15 cellular contexts compared by ENCODE assay signal in genomic region chr4:132001542-132001941, GRCh38.
DNase-seq lines count a peak whose midpoint lies in the region; ATAC-seq, FAIRE-seq and TF ChIP-seq lines count a peak whose summit lies in the region.
"Had no signal": no experiment of that assay in that cellular context is flagged by ENCODE, and none has a peak within 500 bp of the region (broad histone marks: within the 10 kb centered on the region; RNA-seq: fewer than 3 reads in every experiment).

No MANE protein-coding gene starts in this region.

- no peaks in the 10 kb centered on the region for H3K79me2 ChIP-seq in mammary epithelial cell (ENCODE audit: insufficient read depth, low read length)
- H3K79me2 ChIP-seq in keratinocyte (ENCODE audit: control insufficient read depth, insufficient read depth, low read length): no peaks in the 10 kb centered on the region
- H3K79me2 ChIP-seq in hepatocyte: no peaks in the 10 kb centered on the region

- CTCF ChIA-PET in BJ (lab: Yijun Ruan, JAX) (no interaction called here), mammary epithelial cell (lab: Charles Lee; ENCODE audit: low non-redundant PET) (no interaction called here)

- 54% methylated on average over 4 of the region's 4 CpGs for WGBS in mammary epithelial cell (ENCODE audit: low coverage, missing lambda C conversion rate)
- WGBS in hepatocyte (ENCODE audit: low lambda C conversion rate, missing lambda C conversion rate): 90% methylated on average over 4 of the region's 4 CpGs

- POLR2A ChIA-PET in BJ (lab: Charles Lee): no interaction called here

- no TSS peak for BruUV-seq in mammary epithelial cell (replicated peaks; lab: Mats Ljungman, UMichigan)

- H3K9me1 ChIP-seq in keratinocyte (ENCODE audit: control insufficient read depth, extremely low read depth, insufficient read depth, low read length): no peaks in the 10 kb centered on the region

- H3K4me1 ChIP-seq in mammary epithelial cell (ENCODE audit: insufficient read depth, low read length) (peaks cover 3% of the 10 kb centered on the region), keratinocyte (ENCODE audit: control insufficient read depth, extremely low read depth, insufficient read depth, low read length) (peaks cover 8% of the 10 kb centered on the region), hepatocyte (ENCODE audit: insufficient read depth) (no peaks in the 10 kb centered on the region)
- H3K4me1 ChIP-seq: esophagus squamous epithelium, lower lobe of right lung had no signal

- H3K9me2 ChIP-seq in hepatocyte (replicated peaks; ENCODE audit: insufficient read depth): no peaks in the 10 kb centered on the region

- H3K27ac ChIP-seq in mammary epithelial cell (ENCODE audit: insufficient read depth, low read depth, low read length) (peak overlapping the region; percentile 82), keratinocyte (ENCODE audit: control insufficient read depth, insufficient read depth, low read length) (peak overlapping the region; percentile 27), hepatocyte (no peak overlapping the region)
- H3K27ac ChIP-seq: esophagus squamous epithelium, lower lobe of right lung, PC-9 had no signal

- ATAC-seq in HG02588 (IDR thresholded peaks at IDR 0.05; ENCODE audit: unreplicated experiment): no peak
- ATAC-seq: activated CD8-positive, alpha-beta T cell treated with anti-CD3 and anti-CD28 coated beads, Interleukin-2, amount 10 ng/mL, durations not matched to agents 7 days and 5 days; lower lobe of right lung; naive thymus-derived CD8-positive, alpha-beta T cell had no signal

- TF ChIP-seq CTCF in BJ (IDR thresholded peaks at IDR 0.05; ENCODE audit: insufficient read depth, low read depth, low read length) (no peak), mammary epithelial cell (conservative IDR thresholded peaks at IDR 0.05 in 1 of 2, IDR thresholded peaks at IDR 0.05 in 1 of 2; ENCODE audit: extremely low read depth in 1 of 2, insufficient read depth in 1 of 2, low read depth in 1 of 2, low read length in 2 of 2) (no peak), keratinocyte (optimal IDR thresholded peaks at IDR 0.05 in 1 of 3, IDR thresholded peaks at IDR 0.05 in 1 of 3, conservative IDR thresholded peaks at IDR 0.05 in 1 of 3; ENCODE audit: extremely low read depth in 1 of 3, insufficient read depth in 2 of 3, low read length in 3 of 3) (no peak), hepatocyte (IDR thresholded peaks at IDR 0.05; ENCODE audit: poor library complexity) (no peak)

- peak; percentile 4 for DNase-seq in BJ (ENCODE audit: low read depth)
- DNase-seq in HTR-8/SVneo (ENCODE audit: insufficient read length, low spot score): peak; percentile 24
- peak; percentile 75 for DNase-seq in mammary epithelial cell
- peak; percentile 17 for DNase-seq in keratinocyte (ENCODE audit: low read depth, low spot score)
- no peak for DNase-seq in activated T-cell treated with anti-CD3 and anti-CD28 coated beads, Interleukin-2, amount 50 U/mL, for 48 hours
- no peak for DNase-seq in NCI-H187 treated with DMSO at 0.1 percent for 48 hours (lab: John Stamatoyannopoulos, UW)
- DNase-seq in hepatocyte (ENCODE audit: low spot score): no peak
- DNase-seq: activated CD8-positive, alpha-beta T cell treated with anti-CD3 and anti-CD28 coated beads, Interleukin-2, amount 10 ng/mL, durations not matched to agents 7 days and 5 days; esophagus squamous epithelium; lower lobe of right lung; naive thymus-derived CD8-positive, alpha-beta T cell; NCI-H187; NCI-H526 had no signal

- no peak overlapping the region for H2AFZ ChIP-seq in mammary epithelial cell (ENCODE audit: low read depth, low read length)
- H2AFZ ChIP-seq in keratinocyte (ENCODE audit: control insufficient read depth, low read length): no peak overlapping the region
- H2AFZ ChIP-seq in hepatocyte: no peak overlapping the region
- H2AFZ ChIP-seq: PC-9 had no signal

- intact Hi-C loops in mammary epithelial cell (cut with micrococcal nuclease): no loop called here

- no peaks in the 10 kb centered on the region for H3K27me3 ChIP-seq in BJ (ENCODE audit: control insufficient read depth, insufficient read depth, low read length)
- no peaks in the 10 kb centered on the region for H3K27me3 ChIP-seq in mammary epithelial cell (ENCODE audit: insufficient read depth, low read length)
- H3K27me3 ChIP-seq in keratinocyte (ENCODE audit: control insufficient read depth, extremely low read depth, insufficient read depth, low read length): no peaks in the 10 kb centered on the region
- H3K27me3 ChIP-seq in hepatocyte: no peaks in the 10 kb centered on the region
- H3K27me3 ChIP-seq: esophagus squamous epithelium had no signal

- H3K36me3 ChIP-seq in BJ (ENCODE audit: control insufficient read depth, insufficient read depth, low read length) (no peaks in the 10 kb centered on the region), mammary epithelial cell (ENCODE audit: insufficient read depth, low read length) (no peaks in the 10 kb centered on the region), keratinocyte (ENCODE audit: control insufficient read depth in 2 of 2, extremely low read depth in 1 of 2, insufficient read depth in 2 of 2, low read length in 2 of 2) (no peaks in the 10 kb centered on the region), hepatocyte (replicated peaks; ENCODE audit: insufficient read depth, low read depth) (no peaks in the 10 kb centered on the region)
- H3K36me3 ChIP-seq: esophagus squamous epithelium, lower lobe of right lung had no signal

- H3K4me3 ChIP-seq in BJ (ENCODE audit: low read depth, low read length) (no peak overlapping the region), mammary epithelial cell (replicated peaks in 1 of 3; ENCODE audit: insufficient read depth in 1 of 3, low read depth in 2 of 3, low read length in 3 of 3) (no peak overlapping the region), keratinocyte (ENCODE audit: control insufficient read depth in 2 of 3, extremely low read depth in 1 of 3, insufficient read depth in 2 of 3, low read depth in 1 of 3, low read length in 3 of 3) (no peak overlapping the region), hepatocyte (no peak overlapping the region)
- H3K4me3 ChIP-seq: esophagus squamous epithelium, lower lobe of right lung, PC-9 had no signal

- dilution Hi-C loops in mammary epithelial cell (cut with HindIII; ENCODE audit: low sequenced_read_pairs) (no loop called here), keratinocyte (cut with MboI; ENCODE audit: extremely low pct_ligation_motif_present, low sequenced_read_pairs) (no loop called here)

- H3K9me3 ChIP-seq in mammary epithelial cell (replicated peaks; ENCODE audit: insufficient read depth, low read length): no peaks in the 10 kb centered on the region
- no peaks in the 10 kb centered on the region for H3K9me3 ChIP-seq in keratinocyte (ENCODE audit: control insufficient read depth, low read depth, low read length)
- no peaks in the 10 kb centered on the region for H3K9me3 ChIP-seq in hepatocyte (ENCODE audit: low read depth)
- H3K9me3 ChIP-seq: esophagus squamous epithelium, lower lobe of right lung had no signal

- H3K4me2 ChIP-seq in mammary epithelial cell (ENCODE audit: insufficient read depth, low read depth, low read length): peak overlapping the region; percentile 49
- no peak overlapping the region for H3K4me2 ChIP-seq in keratinocyte (ENCODE audit: control insufficient read depth, extremely low read depth, insufficient read depth, low read depth, low read length)
- H3K4me2 ChIP-seq in hepatocyte: no peak overlapping the region
- H3K4me2 ChIP-seq: PC-9 had no signal

- no peak overlapping the region for H3K9ac ChIP-seq in mammary epithelial cell (ENCODE audit: insufficient read depth, low read length)
- no peak overlapping the region for H3K9ac ChIP-seq in keratinocyte (ENCODE audit: control insufficient read depth, extremely low read depth, insufficient read depth, low read length)

- H4K20me1 ChIP-seq in mammary epithelial cell (ENCODE audit: insufficient read depth, low read length): no peaks in the 10 kb centered on the region
- no peaks in the 10 kb centered on the region for H4K20me1 ChIP-seq in keratinocyte (ENCODE audit: control insufficient read depth, extremely low read depth, insufficient read depth, low read length)
- no peaks in the 10 kb centered on the region for H4K20me1 ChIP-seq in hepatocyte (ENCODE audit: insufficient read depth, poor library complexity, severe bottlenecking)

- FAIRE-seq in HTR-8/SVneo (lab: Jason Lieb, UNC) (no peak), keratinocyte (lab: Jason Lieb, UNC) (no peak)

- in situ Hi-C loops in mammary epithelial cell (cut with MboI; ENCODE audit: low sequenced_read_pairs in 2 of 2): no loop called here

Comparison
In these comparisons a context has a peak if more than half of its experiments do, and no peak if none do; other contexts are left out.
1. DNase-seq: peak in BJ (single experiment), HTR-8/SVneo (single experiment), mammary epithelial cell (single experiment) and keratinocyte (single experiment); none in activated T-cell treated with anti-CD3 and anti-CD28 coated beads, Interleukin-2, amount 50 U/mL, for 48 hours (0 of 2), NCI-H187 treated with DMSO at 0.1 percent for 48 hours (single experiment) and hepatocyte (single experiment).